ENCODE assay signal across 34 cellular contexts in the genomic region with DNA sequence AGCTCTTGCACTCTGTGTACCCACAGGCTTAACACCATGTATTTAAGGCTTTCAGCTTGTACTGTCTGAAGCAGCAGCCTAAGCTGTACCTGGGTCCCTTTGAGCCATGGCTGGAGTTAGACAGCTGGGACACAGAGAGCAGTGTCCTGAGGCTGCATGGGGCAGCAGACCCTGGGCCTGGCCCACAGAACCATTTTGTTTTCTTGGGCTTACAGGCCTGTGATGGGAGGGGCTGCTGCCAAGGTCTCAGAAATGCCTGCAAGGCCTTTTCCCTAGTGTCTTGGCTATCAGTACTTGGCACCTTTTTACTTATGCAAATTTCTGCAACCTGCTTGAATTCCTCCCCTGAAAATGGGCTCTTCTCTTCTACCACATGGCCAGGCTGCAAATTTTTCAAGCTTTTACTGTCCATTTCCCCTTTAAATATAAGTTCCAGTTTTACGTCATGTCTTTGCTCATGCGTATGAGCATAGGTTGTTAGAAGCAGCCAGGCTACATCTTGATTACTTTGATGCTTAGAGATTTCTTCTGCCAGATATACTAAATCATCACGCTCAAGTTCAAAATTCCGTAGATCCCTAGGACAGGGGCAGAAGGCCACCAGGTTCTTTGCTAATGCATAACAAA.
"Had no signal": no experiment of that assay in that cellular context is flagged by ENCODE, and none has a peak within 500 bp of the region (broad histone marks: within the 10 kb centered on the region; RNA-seq: fewer than 3 reads in every experiment).

No MANE protein-coding gene starts in this region.

- H3K27me3 Mint-ChIP-seq: activated CD4-positive, alpha-beta T cell treated with anti-CD3 and anti-CD28 coated beads, Interleukin-2, amount 10 ng/mL, durations not matched to agents 24 days and 14 days; activated CD8-positive, alpha-beta T cell treated with anti-CD3 and anti-CD28 coated beads for 36 hours; activated T-helper 17 cell treated with anti-CD3 and anti-CD28 coated beads, Interleukin-2, amount 50 U/mL, for 72 hours had no signal

- H3K36me3 ChIP-seq: brain microvascular endothelial cell, Peyer's patch, WERI-Rb-1 had no signal

- H3K27ac Mint-ChIP-seq: activated CD4-positive, alpha-beta T cell treated with anti-CD3 and anti-CD28 coated beads, Interleukin-2, amount 10 ng/mL, durations not matched to agents 24 days and 14 days; activated CD8-positive, alpha-beta T cell treated with anti-CD3 and anti-CD28 coated beads for 36 hours; activated naive CD8-positive, alpha-beta T cell treated with anti-CD3 and anti-CD28 coated beads for 36 hours; activated T-cell treated with anti-CD3 and anti-CD28 coated beads, Interleukin-2, amount 50 U/mL, for 72 hours; activated T-helper 17 cell treated with anti-CD3 and anti-CD28 coated beads, Interleukin-2, amount 50 U/mL, for 72 hours had no signal

- H3K27ac ChIP-seq: brain microvascular endothelial cell, Peyer's patch, WERI-Rb-1 had no signal

- ATAC-seq: activated CD8-positive, alpha-beta T cell treated with anti-CD3 and anti-CD28 coated beads for 36 hours; activated T-cell treated with anti-CD3 and anti-CD28 coated beads, Interleukin-2, amount 50 U/mL, for 72 hours; activated T-helper 17 cell treated with anti-CD3 and anti-CD28 coated beads, Interleukin-2, amount 50 U/mL, for 72 hours had no signal

- H3K4me1 Mint-ChIP-seq: activated CD4-positive, alpha-beta T cell treated with anti-CD3 and anti-CD28 coated beads, Interleukin-2, amount 10 ng/mL, durations not matched to agents 24 days and 14 days; activated naive CD8-positive, alpha-beta T cell treated with anti-CD3 and anti-CD28 coated beads for 36 hours; activated T-helper 17 cell treated with anti-CD3 and anti-CD28 coated beads, Interleukin-2, amount 50 U/mL, for 72 hours had no signal

- H3K4me3 Mint-ChIP-seq: activated CD4-positive, alpha-beta T cell treated with anti-CD3 and anti-CD28 coated beads, Interleukin-2, amount 10 ng/mL, durations not matched to agents 24 days and 14 days; activated CD8-positive, alpha-beta T cell treated with anti-CD3 and anti-CD28 coated beads for 36 hours; activated naive CD8-positive, alpha-beta T cell treated with anti-CD3 and anti-CD28 coated beads for 36 hours; activated T-cell treated with anti-CD3 and anti-CD28 coated beads, Interleukin-2, amount 50 U/mL, for 72 hours; activated T-helper 17 cell treated with anti-CD3 and anti-CD28 coated beads, Interleukin-2, amount 50 U/mL, for 72 hours had no signal

- H3K4me3 ChIP-seq: Peyer's patch had no signal

- H3K27me3 ChIP-seq: brain microvascular endothelial cell, Peyer's patch had no signal

- DNase-seq: activated CD4-positive, alpha-beta T cell treated with anti-CD3 and anti-CD28 coated beads for 1 hour; activated CD4-positive, alpha-beta T cell treated with anti-CD3 and anti-CD28 coated beads, Interleukin-2, amount 10 ng/mL, durations not matched to agents 24 days and 14 days; activated CD4-positive, alpha-beta T cell treated with anti-CD3 and anti-CD28 coated beads, Interleukin-2, amount 50 U/mL, for 4 hours; activated CD4-positive, CD25-positive, alpha-beta regulatory T cell; activated CD8-positive, alpha-beta T cell treated with anti-CD3 and anti-CD28 coated beads for 36 hours; activated effector memory CD4-positive, alpha-beta T cell treated with anti-CD3 and anti-CD28 coated beads, Interleukin-2, amount 50 U/mL, for 16 hours; activated naive CD4-positive, alpha-beta T cell; activated naive CD4-positive, alpha-beta T cell treated with anti-CD3 and anti-CD28 coated beads, Interleukin-2, amount 50 U/mL, for 16 hours; activated naive CD8-positive, alpha-beta T cell treated with anti-CD3 and anti-CD28 coated beads for 36 hours; activated T-cell treated with anti-CD3 and anti-CD28 coated beads, Interleukin-2, amount 50 U/mL, for 1 hour; activated T-cell treated with anti-CD3 and anti-CD28 coated beads, Interleukin-2, amount 50 U/mL, for 72 hours; amniotic stem cell; aorta; brain microvascular endothelial cell; central memory CD4-positive, alpha-beta T cell; KG1; NCI-H1105 treated with DMSO at 0.1 percent for 48 hours; NCI-H1436 treated with DMSO at 0.1 percent for 48 hours; NCI-H1694 treated with DMSO at 0.1 percent for 48 hours; NCI-H2029 treated with DMSO at 0.1 percent for 48 hours; NCI-H2107; NCI-H2171 treated with DMSO at 0.1 percent for 48 hours; NCI-H446 treated with DMSO at 0.1 percent for 48 hours; NCI-H524; NCI-H69; NCI-H82; Peyer's patch; RPMI8226; SW 1271; T-helper 1 cell; T-helper 2 cell; T-helper 9 cell; WERI-Rb-1 had no signal

- H3K4me1 ChIP-seq: Peyer's patch had no signal

- H3K36me3 Mint-ChIP-seq: activated naive CD8-positive, alpha-beta T cell treated with anti-CD3 and anti-CD28 coated beads for 36 hours had no signal
